ENCODE assay signal across 1 cellular context in the genomic region with DNA sequence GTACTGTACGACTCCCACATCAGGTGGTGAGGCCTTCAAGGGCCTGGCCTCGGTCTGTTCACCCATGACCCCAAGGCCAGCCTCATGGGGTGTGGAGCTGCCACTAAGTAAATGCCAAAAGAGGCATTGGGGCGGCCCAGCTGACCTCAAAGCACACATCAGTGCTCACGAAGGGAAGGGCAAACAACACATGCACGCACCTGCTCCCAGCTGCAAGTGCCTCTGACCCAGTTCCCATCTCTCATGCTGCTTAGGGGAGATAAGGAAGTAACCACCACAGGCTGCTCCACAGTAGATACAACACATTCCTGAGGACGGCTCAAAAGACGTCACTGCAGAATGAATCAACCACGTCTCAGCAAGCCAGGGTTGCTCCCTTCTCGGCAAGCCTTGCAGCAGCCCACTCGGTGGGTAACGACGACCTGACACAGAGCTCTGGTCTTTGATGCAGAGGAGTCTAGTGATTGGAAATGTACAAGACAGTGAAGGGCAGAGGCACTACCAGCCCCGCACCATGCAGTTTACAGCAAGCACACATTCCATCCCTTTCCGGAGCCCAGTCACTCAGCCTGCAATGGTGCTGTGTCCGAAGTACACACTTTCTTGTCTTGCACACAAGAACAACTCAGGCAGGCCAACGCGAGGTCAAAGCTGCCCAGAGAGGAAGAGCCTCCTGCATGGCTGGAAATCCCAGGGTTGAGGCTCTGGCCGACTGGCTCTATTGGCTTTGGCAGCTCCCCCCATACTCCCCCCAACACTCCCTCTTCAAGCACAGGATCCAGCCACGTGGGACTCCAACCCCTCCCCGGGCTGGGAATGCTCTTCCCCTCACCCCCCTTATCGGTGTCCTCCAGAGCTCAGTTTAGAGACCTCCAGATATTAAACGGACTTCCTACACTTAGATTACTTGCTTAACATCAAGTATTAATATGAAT.
TF ChIP-seq lines count a peak whose summit lies in the region.

No MANE protein-coding gene starts in this region.

TF ChIP-seq in K562, 482 proteins besides CTCF, POLR2A, EP300 and RAD21 (continued from another document and continues in another):
- TF ChIP-seq NFATC3 (IDR thresholded peaks at IDR 0.05) (peak; percentile 60; the same call in 1 of the 2 replicates), RBM34 (IDR thresholded peaks at IDR 0.05; ENCODE audit: borderline replicate concordance, insufficient read depth, low read length) (no peak), CREM (IDR thresholded peaks at IDR 0.05; ENCODE audit: low read depth) (peak; percentile 96), RCOR1 (IDR thresholded peaks at IDR 0.05; ENCODE audit: borderline replicate concordance in 1 of 2, low read depth in 2 of 2, low read length in 2 of 2) (peak; percentile 98), SRSF9 (IDR thresholded peaks at IDR 0.05; ENCODE audit: borderline replicate concordance, low read depth, low read length) (no peak), TAL1 (IDR thresholded peaks at IDR 0.05) (peak; percentile 99), BACH1 (tag; IDR thresholded peaks at IDR 0.05) (peak; percentile 89; the same call in 1 of the 2 replicates), RUNX1 (IDR thresholded peaks at IDR 0.05; ENCODE audit: low read depth) (peak; percentile 97), L3MBTL2 (IDR thresholded peaks at IDR 0.05) (peak; percentile 95), MEF2D (tag; conservative IDR thresholded peaks at IDR 0.05; ENCODE audit: low read depth) (peak; percentile 81), NFE2 (IDR thresholded peaks at IDR 0.05; ENCODE audit: low read depth) (peak; percentile 71; the same call in 1 of the 2 replicates), DNMT1 (IDR thresholded peaks at IDR 0.05) (no peak), PTBP1 (IDR thresholded peaks at IDR 0.05; ENCODE audit: low read depth, low read length) (0 out of 2 replicates have a peak, but pooled peaks have one; percentile 70), HNRNPUL1 (IDR thresholded peaks at IDR 0.05; ENCODE audit: low read length) (no peak), OTX1 (CRISPR knock-in tag; IDR thresholded peaks at IDR 0.05) (0 out of 2 replicates have a peak, but pooled peaks have one; percentile 55), CAMTA2 (CRISPR knock-in tag; conservative IDR thresholded peaks at IDR 0.05) (no peak), ZNF584 (CRISPR knock-in tag; IDR thresholded peaks at IDR 0.05; ENCODE audit: low read depth) (peak; percentile 99), BRCA1 (IDR thresholded peaks at IDR 0.05) (no peak), BRCA1 (CRISPR knock-in tag; IDR thresholded peaks at IDR 0.05) (no peak), ZNF253 (CRISPR knock-in tag; conservative IDR thresholded peaks at IDR 0.05) (no peak), SRSF1 (IDR thresholded peaks at IDR 0.05; ENCODE audit: low read depth, low read length) (no peak), ZNF780A (CRISPR knock-in tag; IDR thresholded peaks at IDR 0.05) (no peak), ZBTB1 (CRISPR knock-in tag; IDR thresholded peaks at IDR 0.05; ENCODE audit: borderline replicate concordance, low read depth) (peak; percentile 34; the same call in 1 of the 2 replicates), NUFIP1 (IDR thresholded peaks at IDR 0.05; ENCODE audit: partially characterized antibody) (peak; percentile 6), DMBX1 (CRISPR knock-in tag; IDR thresholded peaks at IDR 0.05; ENCODE audit: borderline replicate concordance) (peak; percentile 97), ZNF561 (CRISPR knock-in tag; conservative IDR thresholded peaks at IDR 0.05) (no peak), CSDE1 (IDR thresholded peaks at IDR 0.05) (0 out of 4 replicates have a peak, but pooled peaks of 1 of the 2 experiments have one; percentile 25), NONO (IDR thresholded peaks at IDR 0.05; ENCODE audit: low read depth in 2 of 2, low read length in 1 of 2) (peak in 1 of 2 experiments; percentile 88; a peak in 2 of 4 replicates), KDM1A (IDR thresholded peaks at IDR 0.05) (peak; percentile 99), NFXL1 (CRISPR knock-in tag; IDR thresholded peaks at IDR 0.05) (no peak), KLF1 (tag; IDR thresholded peaks at IDR 0.05) (no peak)
- TF ChIP-seq, protein P1, sequence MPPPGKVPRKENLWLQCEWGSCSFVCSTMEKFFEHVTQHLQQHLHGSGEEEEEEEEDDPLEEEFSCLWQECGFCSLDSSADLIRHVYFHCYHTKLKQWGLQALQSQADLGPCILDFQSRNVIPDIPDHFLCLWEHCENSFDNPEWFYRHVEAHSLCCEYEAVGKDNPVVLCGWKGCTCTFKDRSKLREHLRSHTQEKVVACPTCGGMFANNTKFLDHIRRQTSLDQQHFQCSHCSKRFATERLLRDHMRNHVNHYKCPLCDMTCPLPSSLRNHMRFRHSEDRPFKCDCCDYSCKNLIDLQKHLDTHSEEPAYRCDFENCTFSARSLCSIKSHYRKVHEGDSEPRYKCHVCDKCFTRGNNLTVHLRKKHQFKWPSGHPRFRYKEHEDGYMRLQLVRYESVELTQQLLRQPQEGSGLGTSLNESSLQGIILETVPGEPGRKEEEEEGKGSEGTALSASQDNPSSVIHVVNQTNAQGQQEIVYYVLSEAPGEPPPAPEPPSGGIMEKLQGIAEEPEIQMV (tag; conservative IDR thresholded peaks at IDR 0.05; ENCODE audit: low read depth) = no peak
- TF ChIP-seq, protein P2, sequence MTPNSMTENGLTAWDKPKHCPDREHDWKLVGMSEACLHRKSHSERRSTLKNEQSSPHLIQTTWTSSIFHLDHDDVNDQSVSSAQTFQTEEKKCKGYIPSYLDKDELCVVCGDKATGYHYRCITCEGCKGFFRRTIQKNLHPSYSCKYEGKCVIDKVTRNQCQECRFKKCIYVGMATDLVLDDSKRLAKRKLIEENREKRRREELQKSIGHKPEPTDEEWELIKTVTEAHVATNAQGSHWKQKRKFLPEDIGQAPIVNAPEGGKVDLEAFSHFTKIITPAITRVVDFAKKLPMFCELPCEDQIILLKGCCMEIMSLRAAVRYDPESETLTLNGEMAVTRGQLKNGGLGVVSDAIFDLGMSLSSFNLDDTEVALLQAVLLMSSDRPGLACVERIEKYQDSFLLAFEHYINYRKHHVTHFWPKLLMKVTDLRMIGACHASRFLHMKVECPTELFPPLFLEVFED (CRISPR knock-in tag; conservative IDR thresholded peaks at IDR 0.05) = peak; percentile 79; the same call in 1 of the 2 replicates
- TF ChIP-seq, protein P3, sequence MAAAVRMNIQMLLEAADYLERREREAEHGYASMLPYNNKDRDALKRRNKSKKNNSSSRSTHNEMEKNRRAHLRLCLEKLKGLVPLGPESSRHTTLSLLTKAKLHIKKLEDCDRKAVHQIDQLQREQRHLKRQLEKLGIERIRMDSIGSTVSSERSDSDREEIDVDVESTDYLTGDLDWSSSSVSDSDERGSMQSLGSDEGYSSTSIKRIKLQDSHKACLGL (CRISPR knock-in tag; IDR thresholded peaks at IDR 0.05; ENCODE audit: borderline replicate concordance, poor library complexity, severe bottlenecking) = no peak
- TF ChIP-seq, protein P4, sequence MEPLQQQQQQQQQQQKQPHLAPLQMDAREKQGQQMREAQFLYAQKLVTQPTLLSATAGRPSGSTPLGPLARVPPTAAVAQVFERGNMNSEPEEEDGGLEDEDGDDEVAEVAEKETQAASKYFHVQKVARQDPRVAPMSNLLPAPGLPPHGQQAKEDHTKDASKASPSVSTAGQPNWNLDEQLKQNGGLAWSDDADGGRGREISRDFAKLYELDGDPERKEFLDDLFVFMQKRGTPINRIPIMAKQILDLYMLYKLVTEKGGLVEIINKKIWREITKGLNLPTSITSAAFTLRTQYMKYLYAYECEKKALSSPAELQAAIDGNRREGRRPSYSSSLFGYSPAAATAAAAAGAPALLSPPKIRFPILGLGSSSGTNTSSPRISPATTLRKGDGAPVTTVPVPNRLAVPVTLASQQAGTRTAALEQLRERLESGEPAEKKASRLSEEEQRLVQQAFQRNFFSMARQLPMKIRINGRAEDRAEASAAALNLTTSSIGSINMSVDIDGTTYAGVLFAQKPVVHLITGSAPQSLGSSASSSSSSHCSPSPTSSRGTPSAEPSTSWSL (CRISPR knock-in tag; IDR thresholded peaks at IDR 0.05; ENCODE audit: borderline replicate concordance) = no peak
- TF ChIP-seq, protein P5, sequence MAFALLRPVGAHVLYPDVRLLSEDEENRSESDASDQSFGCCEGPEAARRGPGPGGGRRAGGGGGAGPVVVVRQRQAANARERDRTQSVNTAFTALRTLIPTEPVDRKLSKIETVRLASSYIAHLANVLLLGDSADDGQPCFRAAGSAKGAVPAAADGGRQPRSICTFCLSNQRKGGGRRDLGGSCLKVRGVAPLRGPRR (CRISPR knock-in tag; IDR thresholded peaks at IDR 0.05) = no peak
- TF ChIP-seq, protein P6, sequence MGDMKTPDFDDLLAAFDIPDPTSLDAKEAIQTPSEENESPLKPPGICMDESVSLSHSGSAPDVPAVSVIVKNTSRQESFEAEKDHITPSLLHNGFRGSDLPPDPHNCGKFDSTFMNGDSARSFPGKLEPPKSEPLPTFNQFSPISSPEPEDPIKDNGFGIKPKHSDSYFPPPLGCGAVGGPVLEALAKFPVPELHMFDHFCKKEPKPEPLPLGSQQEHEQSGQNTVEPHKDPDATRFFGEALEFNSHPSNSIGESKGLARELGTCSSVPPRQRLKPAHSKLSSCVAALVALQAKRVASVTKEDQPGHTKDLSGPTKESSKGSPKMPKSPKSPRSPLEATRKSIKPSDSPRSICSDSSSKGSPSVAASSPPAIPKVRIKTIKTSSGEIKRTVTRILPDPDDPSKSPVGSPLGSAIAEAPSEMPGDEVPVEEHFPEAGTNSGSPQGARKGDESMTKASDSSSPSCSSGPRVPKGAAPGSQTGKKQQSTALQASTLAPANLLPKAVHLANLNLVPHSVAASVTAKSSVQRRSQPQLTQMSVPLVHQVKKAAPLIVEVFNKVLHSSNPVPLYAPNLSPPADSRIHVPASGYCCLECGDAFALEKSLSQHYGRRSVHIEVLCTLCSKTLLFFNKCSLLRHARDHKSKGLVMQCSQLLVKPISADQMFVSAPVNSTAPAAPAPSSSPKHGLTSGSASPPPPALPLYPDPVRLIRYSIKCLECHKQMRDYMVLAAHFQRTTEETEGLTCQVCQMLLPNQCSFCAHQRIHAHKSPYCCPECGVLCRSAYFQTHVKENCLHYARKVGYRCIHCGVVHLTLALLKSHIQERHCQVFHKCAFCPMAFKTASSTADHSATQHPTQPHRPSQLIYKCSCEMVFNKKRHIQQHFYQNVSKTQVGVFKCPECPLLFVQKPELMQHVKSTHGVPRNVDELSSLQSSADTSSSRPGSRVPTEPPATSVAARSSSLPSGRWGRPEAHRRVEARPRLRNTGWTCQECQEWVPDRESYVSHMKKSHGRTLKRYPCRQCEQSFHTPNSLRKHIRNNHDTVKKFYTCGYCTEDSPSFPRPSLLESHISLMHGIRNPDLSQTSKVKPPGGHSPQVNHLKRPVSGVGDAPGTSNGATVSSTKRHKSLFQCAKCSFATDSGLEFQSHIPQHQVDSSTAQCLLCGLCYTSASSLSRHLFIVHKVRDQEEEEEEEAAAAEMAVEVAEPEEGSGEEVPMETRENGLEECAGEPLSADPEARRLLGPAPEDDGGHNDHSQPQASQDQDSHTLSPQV (IDR thresholded peaks at IDR 0.05) = peak; percentile 76
- TF ChIP-seq, protein P7, sequence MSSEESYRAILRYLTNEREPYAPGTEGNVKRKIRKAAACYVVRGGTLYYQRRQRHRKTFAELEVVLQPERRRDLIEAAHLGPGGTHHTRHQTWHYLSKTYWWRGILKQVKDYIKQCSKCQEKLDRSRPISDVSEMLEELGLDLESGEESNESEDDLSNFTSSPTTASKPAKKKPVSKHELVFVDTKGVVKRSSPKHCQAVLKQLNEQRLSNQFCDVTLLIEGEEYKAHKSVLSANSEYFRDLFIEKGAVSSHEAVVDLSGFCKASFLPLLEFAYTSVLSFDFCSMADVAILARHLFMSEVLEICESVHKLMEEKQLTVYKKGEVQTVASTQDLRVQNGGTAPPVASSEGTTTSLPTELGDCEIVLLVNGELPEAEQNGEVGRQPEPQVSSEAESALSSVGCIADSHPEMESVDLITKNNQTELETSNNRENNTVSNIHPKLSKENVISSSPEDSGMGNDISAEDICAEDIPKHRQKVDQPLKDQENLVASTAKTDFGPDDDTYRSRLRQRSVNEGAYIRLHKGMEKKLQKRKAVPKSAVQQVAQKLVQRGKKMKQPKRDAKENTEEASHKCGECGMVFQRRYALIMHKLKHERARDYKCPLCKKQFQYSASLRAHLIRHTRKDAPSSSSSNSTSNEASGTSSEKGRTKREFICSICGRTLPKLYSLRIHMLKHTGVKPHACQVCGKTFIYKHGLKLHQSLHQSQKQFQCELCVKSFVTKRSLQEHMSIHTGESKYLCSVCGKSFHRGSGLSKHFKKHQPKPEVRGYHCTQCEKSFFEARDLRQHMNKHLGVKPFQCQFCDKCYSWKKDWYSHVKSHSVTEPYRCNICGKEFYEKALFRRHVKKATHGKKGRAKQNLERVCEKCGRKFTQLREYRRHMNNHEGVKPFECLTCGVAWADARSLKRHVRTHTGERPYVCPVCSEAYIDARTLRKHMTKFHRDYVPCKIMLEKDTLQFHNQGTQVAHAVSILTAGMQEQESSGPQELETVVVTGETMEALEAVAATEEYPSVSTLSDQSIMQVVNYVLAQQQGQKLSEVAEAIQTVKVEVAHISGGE (CRISPR knock-in tag; IDR thresholded peaks at IDR 0.05) = peak in 1 of 3 experiments; percentile 83; a peak in 2 of 6 replicates
- TF ChIP-seq, protein P8, sequence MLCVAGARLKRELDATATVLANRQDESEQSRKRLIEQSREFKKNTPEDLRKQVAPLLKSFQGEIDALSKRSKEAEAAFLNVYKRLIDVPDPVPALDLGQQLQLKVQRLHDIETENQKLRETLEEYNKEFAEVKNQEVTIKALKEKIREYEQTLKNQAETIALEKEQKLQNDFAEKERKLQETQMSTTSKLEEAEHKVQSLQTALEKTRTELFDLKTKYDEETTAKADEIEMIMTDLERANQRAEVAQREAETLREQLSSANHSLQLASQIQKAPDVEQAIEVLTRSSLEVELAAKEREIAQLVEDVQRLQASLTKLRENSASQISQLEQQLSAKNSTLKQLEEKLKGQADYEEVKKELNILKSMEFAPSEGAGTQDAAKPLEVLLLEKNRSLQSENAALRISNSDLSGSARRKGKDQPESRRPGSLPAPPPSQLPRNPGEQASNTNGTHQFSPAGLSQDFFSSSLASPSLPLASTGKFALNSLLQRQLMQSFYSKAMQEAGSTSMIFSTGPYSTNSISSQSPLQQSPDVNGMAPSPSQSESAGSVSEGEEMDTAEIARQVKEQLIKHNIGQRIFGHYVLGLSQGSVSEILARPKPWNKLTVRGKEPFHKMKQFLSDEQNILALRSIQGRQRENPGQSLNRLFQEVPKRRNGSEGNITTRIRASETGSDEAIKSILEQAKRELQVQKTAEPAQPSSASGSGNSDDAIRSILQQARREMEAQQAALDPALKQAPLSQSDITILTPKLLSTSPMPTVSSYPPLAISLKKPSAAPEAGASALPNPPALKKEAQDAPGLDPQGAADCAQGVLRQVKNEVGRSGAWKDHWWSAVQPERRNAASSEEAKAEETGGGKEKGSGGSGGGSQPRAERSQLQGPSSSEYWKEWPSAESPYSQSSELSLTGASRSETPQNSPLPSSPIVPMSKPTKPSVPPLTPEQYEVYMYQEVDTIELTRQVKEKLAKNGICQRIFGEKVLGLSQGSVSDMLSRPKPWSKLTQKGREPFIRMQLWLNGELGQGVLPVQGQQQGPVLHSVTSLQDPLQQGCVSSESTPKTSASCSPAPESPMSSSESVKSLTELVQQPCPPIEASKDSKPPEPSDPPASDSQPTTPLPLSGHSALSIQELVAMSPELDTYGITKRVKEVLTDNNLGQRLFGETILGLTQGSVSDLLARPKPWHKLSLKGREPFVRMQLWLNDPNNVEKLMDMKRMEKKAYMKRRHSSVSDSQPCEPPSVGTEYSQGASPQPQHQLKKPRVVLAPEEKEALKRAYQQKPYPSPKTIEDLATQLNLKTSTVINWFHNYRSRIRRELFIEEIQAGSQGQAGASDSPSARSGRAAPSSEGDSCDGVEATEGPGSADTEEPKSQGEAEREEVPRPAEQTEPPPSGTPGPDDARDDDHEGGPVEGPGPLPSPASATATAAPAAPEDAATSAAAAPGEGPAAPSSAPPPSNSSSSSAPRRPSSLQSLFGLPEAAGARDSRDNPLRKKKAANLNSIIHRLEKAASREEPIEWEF (CRISPR knock-in tag; IDR thresholded peaks at IDR 0.05) = peak; percentile 96
